ENCODE assay signal across 1 cellular context in genomic region chr7:107151538-107151937, GRCh38.
TF ChIP-seq lines count a peak whose summit lies in the region.

No MANE protein-coding gene starts in this region.

TF ChIP-seq in H1, 55 proteins besides CTCF, POLR2A, EP300 and RAD21 (continued from another document):
- TF ChIP-seq ATF3 (IDR thresholded peaks at IDR 0.05; ENCODE audit: insufficient read depth, low read depth, low read length): no peak
- TF ChIP-seq ZNF274 (IDR thresholded peaks at IDR 0.05; ENCODE audit: borderline replicate concordance, extremely low read depth, low read length): no peak
- TF ChIP-seq POLR2AphosphoS5 (IDR thresholded peaks at IDR 0.05; ENCODE audit: low read depth, low read length): no peak
- no peak for TF ChIP-seq RFX5 (IDR thresholded peaks at IDR 0.05; ENCODE audit: borderline replicate concordance, low read depth, low read length)
- no peak for TF ChIP-seq SP1 (IDR thresholded peaks at IDR 0.05; ENCODE audit: low read depth, low read length)
- TF ChIP-seq BCL11A (IDR thresholded peaks at IDR 0.05; ENCODE audit: low read depth in 2 of 2, low read length in 2 of 2): no peak
- TF ChIP-seq RXRA (IDR thresholded peaks at IDR 0.05; ENCODE audit: insufficient read depth, low read depth, low read length): no peak
- no peak for TF ChIP-seq TCF12 (IDR thresholded peaks at IDR 0.05; ENCODE audit: low read depth, low read length)
- TF ChIP-seq SUZ12 (IDR thresholded peaks at IDR 0.05; ENCODE audit: low read length): no peak
- TF ChIP-seq CTBP2 (IDR thresholded peaks at IDR 0.05; ENCODE audit: borderline replicate concordance, insufficient read depth, insufficient read length, low read length): no peak
- TF ChIP-seq SRF (IDR thresholded peaks at IDR 0.05; ENCODE audit: low read depth, low read length): no peak
- no peak for TF ChIP-seq KDM4A (IDR thresholded peaks at IDR 0.05; ENCODE audit: low read depth, low read length, severe bottlenecking)
- no peak for TF ChIP-seq TAF1 (IDR thresholded peaks at IDR 0.05; ENCODE audit: low read depth, low read length)
- no peak for TF ChIP-seq TBP (IDR thresholded peaks at IDR 0.05; ENCODE audit: low read depth, low read length)
- TF ChIP-seq, protein P1, sequence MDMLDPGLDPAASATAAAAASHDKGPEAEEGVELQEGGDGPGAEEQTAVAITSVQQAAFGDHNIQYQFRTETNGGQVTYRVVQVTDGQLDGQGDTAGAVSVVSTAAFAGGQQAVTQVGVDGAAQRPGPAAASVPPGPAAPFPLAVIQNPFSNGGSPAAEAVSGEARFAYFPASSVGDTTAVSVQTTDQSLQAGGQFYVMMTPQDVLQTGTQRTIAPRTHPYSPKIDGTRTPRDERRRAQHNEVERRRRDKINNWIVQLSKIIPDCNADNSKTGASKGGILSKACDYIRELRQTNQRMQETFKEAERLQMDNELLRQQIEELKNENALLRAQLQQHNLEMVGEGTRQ (IDR thresholded peaks at IDR 0.05; ENCODE audit: low read length): no peak
- TF ChIP-seq CHD1 (IDR thresholded peaks at IDR 0.05; ENCODE audit: low read depth, low read length): no peak
